8 cellular contexts compared by ENCODE assay signal in genomic region chr10:929965-930364, GRCh38. TPM values are rescaled to one million over a fixed set of nuclear protein-coding genes. Genes with fewer than 3 reads are reported as not detected.
DNase-seq lines count a peak whose midpoint lies in the region; ATAC-seq, FAIRE-seq and TF ChIP-seq lines count a peak whose summit lies in the region.

No MANE protein-coding gene starts in this region.

- H3K27me3 Mint-ChIP-seq in endothelial cell (ENCODE audit: unreplicated experiment), result peaks cover 17% of the 10 kb centered on the region

- H3K4me3 ChIP-seq in A673 (ENCODE audit: low read depth, low read length, poor library complexity, severe bottlenecking) (peak overlapping the region; percentile 91), OCI-LY7 (ENCODE audit: low read depth, low read length, poor library complexity, severe bottlenecking) (peak overlapping the region; percentile 78), pancreas (peak overlapping the region; percentile 42 to 70 (median 54))

- peak overlapping the region; percentile 99 for H3K27ac Mint-ChIP-seq in endothelial cell (ENCODE audit: unreplicated experiment)

- FAIRE-seq in pancreas (lab: Jason Lieb, UNC), result no peak

- peaks cover 61% of the 10 kb centered on the region for H3K79me2 ChIP-seq in OCI-LY7 (ENCODE audit: insufficient read depth, low read depth, low read length)

- peaks cover 16% of the 10 kb centered on the region for H3K4me1 ChIP-seq in A673 (ENCODE audit: insufficient read depth, low read length, poor library complexity, severe bottlenecking)
- peaks cover 46% of the 10 kb centered on the region for H3K4me1 ChIP-seq in OCI-LY7 (ENCODE audit: insufficient read depth, low read length, poor library complexity, severe bottlenecking)
- H3K4me1 ChIP-seq in pancreas, result peaks cover 6 to 22% (median 20%) of the 10 kb centered on the region in 3 donors

- DNase-seq in A673 (ENCODE audit: low spot score), result no peak
- peak; percentile 36 for DNase-seq in OCI-LY7 (ENCODE audit: low spot score)
- DNase-seq in endothelial cell (ENCODE audit: low spot score), result no peak
- DNase-seq in pancreas, result no peak
- DNase-seq in activated effector memory CD4-positive, alpha-beta T cell treated with Interleukin-2 at 50 U/mL for 16 hours, result no peak
- DNase-seq in NCI-H187 treated with DMSO at 0.1 percent for 48 hours (lab: John Stamatoyannopoulos, UW), result no peak
- no peak for DNase-seq in kidney glomerular epithelial cell (lab: John Stamatoyannopoulos, UW)

- H3K27ac ChIP-seq in A673 (ENCODE audit: low read depth, low read length, poor library complexity, severe bottlenecking) (peak overlapping the region; percentile 64), OCI-LY7 (ENCODE audit: low read depth, low read length, poor library complexity, severe bottlenecking) (peak overlapping the region; percentile 75), pancreas (peak overlapping the region in 3 of 4 donors; percentile 79 to 82 (median 79))

- no peaks in the 10 kb centered on the region for H3K9me3 Mint-ChIP-seq in endothelial cell (ENCODE audit: unreplicated experiment)

- TF ChIP-seq CTCF in A673 (conservative IDR thresholded peaks at IDR 0.05; ENCODE audit: low read depth, low read length), result no peak
- TF ChIP-seq CTCF in OCI-LY7 (conservative IDR thresholded peaks at IDR 0.05; ENCODE audit: low read length), result no peak
- TF ChIP-seq CTCF in endothelial cell (IDR thresholded peaks at IDR 0.05; ENCODE audit: unreplicated experiment), result no peak
- no peak for TF ChIP-seq CTCF in pancreas (IDR thresholded peaks at IDR 0.05)

- H3K36me3 ChIP-seq in A673 (ENCODE audit: insufficient read depth, low read length, poor library complexity, severe bottlenecking) (peaks cover 10% of the 10 kb centered on the region), OCI-LY7 (ENCODE audit: insufficient read depth, low read length) (peaks cover 42% of the 10 kb centered on the region), pancreas (no peaks in the 10 kb centered on the region)

- peaks cover 41% of the 10 kb centered on the region for H4K20me1 ChIP-seq in OCI-LY7 (ENCODE audit: insufficient read depth, low read length)

- intact Hi-C loops in A673 (cut with micrococcal nuclease; ENCODE audit: unreplicated experiment) (no loop called here), OCI-LY7 (cut with micrococcal nuclease; ENCODE audit: unreplicated experiment) (loop anchor here (2.0 kb wide), 2 partner anchors 119 to 415 kb away; partner anchors contain the start of gene IDI1), pancreas (cut with DNase I) (no loop called here)

- CTCF ChIA-PET in A673 (lab: Charles Lee) (no interaction called here), OCI-LY7 (lab: Charles Lee; ENCODE audit: unreplicated experiment) (no interaction called here)

- POLR2A ChIA-PET in A673 (lab: Charles Lee; ENCODE audit: low non-redundant PET), result no interaction called here
- POLR2A ChIA-PET in OCI-LY7 (lab: Charles Lee), result interaction anchor here (0.6 to 1.8 kb wide), 6 partner anchors 14 to 417 kb away, joined by 3 to 4 read pairs (median 4); partner anchors contain the start of gene GTPBP4

- peaks cover 15% of the 10 kb centered on the region for H3K36me3 Mint-ChIP-seq in endothelial cell (ENCODE audit: low read depth, unreplicated experiment)

- no peaks in the 10 kb centered on the region for H3K9me2 ChIP-seq in OCI-LY7 (ENCODE audit: insufficient read depth, low read length)

- ATAC-seq in GM19463 (IDR thresholded peaks at IDR 0.05; ENCODE audit: unreplicated experiment) (peak; percentile 10), pancreas (no peak)

- H3K27me3 ChIP-seq in A673 (replicated peaks; ENCODE audit: insufficient read depth, low read depth, low read length, poor library complexity) (no peaks in the 10 kb centered on the region), pancreas (no peaks in the 10 kb centered on the region)

- BruUV-seq in A673 (replicated peaks; lab: Mats Ljungman, UMichigan) (TSS peak; percentile 26), OCI-LY7 (replicated peaks; lab: Mats Ljungman, UMichigan) (no TSS peak)

- 14 to 15% methylated on average over 4 of the region's 4 CpGs for WGBS in pancreas, 2 donors

- H3K9me3 ChIP-seq in A673 (ENCODE audit: low read depth, low read length, poor library complexity, severe bottlenecking) (no peaks in the 10 kb centered on the region), OCI-LY7 (ENCODE audit: low read length) (no peaks in the 10 kb centered on the region), pancreas (no peaks in the 10 kb centered on the region)

- peaks cover 42% of the 10 kb centered on the region for H3K4me1 Mint-ChIP-seq in endothelial cell (ENCODE audit: unreplicated experiment)

- no peak overlapping the region for H2AFZ ChIP-seq in OCI-LY7 (ENCODE audit: low read length)

- H3K4me3 Mint-ChIP-seq in endothelial cell (ENCODE audit: unreplicated experiment), result peak overlapping the region; percentile 99

- H3K4me2 ChIP-seq in OCI-LY7 (ENCODE audit: low read length), result peak overlapping the region; percentile 89

RNA-seq across cellular contexts. Expression of gene LARP4B, which starts 1.5 kb away (rescaled TPM):
- total RNA-seq in A673 (2021), result 101 and 104 TPM in 2 replicates
- total RNA-seq in OCI-LY7 (2014; rRNA removed; shearing (Covaris generic)), result 64.8 and 68.3 TPM in 2 replicates
- 135 and 143 TPM in 2 replicates for total RNA-seq in OCI-LY7 (2022)
- total RNA-seq in endothelial cell (ENCODE audit: unreplicated experiment), result 91.8 TPM
- total RNA-seq in pancreas, result 10 to 100 TPM; 31.6 to 53.3 (median 35.7) TPM
- polyA plus RNA-seq in pancreas, result 10 to 100 TPM; 10.1 to 15.4 TPM

RNA-seq across cellular contexts. Expression of gene GTPBP4, which starts 58.3 kb away (rescaled TPM):
- total RNA-seq in A673 (2021), result 137 and 163 TPM in 2 replicates
- 61.0 and 82.0 TPM in 2 replicates for total RNA-seq in OCI-LY7 (2014; rRNA removed; shearing (Covaris generic))
- total RNA-seq in OCI-LY7 (2022), result 92.9 and 108 TPM in 2 replicates
- 46.2 TPM for total RNA-seq in endothelial cell (ENCODE audit: unreplicated experiment)
- total RNA-seq in pancreas, result 10 to 100 TPM in 5 of 6 donors, 1 to 10 TPM in 1; 7.5 to 18.4 (median 15.8) TPM
- polyA plus RNA-seq in pancreas, result 10 to 100 TPM in 1 of 2 donors, 1 to 10 TPM in 1; 6.9 to 18.3 TPM
